ENCODE assay signal across 1 cellular context in the genomic region with DNA sequence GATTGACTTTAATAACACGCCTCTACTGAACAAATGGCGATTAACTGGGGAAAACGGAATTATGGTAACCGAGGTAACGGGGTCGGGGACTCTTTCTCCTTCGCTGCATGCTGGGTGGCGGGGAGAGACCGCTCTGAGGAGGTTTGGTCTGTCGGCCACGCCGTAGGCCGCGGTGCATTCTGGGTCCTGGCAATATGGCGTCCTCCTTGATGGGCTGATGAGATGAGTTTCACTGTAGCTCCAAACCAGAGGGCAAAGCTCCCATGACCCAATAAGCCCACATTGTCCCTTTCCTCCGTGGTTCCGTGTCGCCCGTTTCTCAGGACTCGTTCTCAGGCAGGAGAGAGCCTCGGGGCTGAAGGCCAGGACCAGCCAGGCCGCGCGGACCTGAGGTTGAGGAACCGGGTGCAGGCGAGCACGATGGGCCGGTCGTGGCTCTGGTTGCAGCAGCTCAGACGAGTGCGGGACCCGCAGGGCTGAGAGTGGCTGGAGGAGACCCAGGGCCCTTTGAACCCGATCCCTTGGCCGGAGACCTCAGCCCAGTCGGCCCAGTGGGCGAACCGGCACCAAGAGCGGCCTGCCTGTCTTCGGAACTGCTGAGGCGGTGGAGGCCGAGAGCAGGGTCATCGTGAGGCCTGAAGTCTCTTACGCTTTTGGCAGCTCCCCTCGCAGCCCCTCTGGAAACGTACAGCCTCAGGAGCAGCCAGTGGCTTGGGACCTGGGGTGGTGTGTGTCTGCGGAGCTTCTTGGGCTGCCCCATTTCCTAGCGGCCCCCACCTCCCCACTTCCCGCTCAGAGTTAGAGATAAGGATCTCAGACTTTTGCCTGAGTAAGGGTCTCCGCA.
A peak's percentile ranks its signal among the peaks of the same experiment; 100 is the strongest.
TF ChIP-seq lines count a peak whose summit lies in the region.

A gene with protein sequence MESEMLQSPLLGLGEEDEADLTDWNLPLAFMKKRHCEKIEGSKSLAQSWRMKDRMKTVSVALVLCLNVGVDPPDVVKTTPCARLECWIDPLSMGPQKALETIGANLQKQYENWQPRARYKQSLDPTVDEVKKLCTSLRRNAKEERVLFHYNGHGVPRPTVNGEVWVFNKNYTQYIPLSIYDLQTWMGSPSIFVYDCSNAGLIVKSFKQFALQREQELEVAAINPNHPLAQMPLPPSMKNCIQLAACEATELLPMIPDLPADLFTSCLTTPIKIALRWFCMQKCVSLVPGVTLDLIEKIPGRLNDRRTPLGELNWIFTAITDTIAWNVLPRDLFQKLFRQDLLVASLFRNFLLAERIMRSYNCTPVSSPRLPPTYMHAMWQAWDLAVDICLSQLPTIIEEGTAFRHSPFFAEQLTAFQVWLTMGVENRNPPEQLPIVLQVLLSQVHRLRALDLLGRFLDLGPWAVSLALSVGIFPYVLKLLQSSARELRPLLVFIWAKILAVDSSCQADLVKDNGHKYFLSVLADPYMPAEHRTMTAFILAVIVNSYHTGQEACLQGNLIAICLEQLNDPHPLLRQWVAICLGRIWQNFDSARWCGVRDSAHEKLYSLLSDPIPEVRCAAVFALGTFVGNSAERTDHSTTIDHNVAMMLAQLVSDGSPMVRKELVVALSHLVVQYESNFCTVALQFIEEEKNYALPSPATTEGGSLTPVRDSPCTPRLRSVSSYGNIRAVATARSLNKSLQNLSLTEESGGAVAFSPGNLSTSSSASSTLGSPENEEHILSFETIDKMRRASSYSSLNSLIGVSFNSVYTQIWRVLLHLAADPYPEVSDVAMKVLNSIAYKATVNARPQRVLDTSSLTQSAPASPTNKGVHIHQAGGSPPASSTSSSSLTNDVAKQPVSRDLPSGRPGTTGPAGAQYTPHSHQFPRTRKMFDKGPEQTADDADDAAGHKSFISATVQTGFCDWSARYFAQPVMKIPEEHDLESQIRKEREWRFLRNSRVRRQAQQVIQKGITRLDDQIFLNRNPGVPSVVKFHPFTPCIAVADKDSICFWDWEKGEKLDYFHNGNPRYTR (N-terminal part only) (plus strand): TSS at position 184 of the 844 bp plus-strand sequence. CDS start 792 bp downstream, outside the sequence.

TF ChIP-seq in HepG2, 621 proteins besides CTCF, POLR2A, EP300 and RAD21 (continued from another document and continues in another):
- TF ChIP-seq, protein P1, sequence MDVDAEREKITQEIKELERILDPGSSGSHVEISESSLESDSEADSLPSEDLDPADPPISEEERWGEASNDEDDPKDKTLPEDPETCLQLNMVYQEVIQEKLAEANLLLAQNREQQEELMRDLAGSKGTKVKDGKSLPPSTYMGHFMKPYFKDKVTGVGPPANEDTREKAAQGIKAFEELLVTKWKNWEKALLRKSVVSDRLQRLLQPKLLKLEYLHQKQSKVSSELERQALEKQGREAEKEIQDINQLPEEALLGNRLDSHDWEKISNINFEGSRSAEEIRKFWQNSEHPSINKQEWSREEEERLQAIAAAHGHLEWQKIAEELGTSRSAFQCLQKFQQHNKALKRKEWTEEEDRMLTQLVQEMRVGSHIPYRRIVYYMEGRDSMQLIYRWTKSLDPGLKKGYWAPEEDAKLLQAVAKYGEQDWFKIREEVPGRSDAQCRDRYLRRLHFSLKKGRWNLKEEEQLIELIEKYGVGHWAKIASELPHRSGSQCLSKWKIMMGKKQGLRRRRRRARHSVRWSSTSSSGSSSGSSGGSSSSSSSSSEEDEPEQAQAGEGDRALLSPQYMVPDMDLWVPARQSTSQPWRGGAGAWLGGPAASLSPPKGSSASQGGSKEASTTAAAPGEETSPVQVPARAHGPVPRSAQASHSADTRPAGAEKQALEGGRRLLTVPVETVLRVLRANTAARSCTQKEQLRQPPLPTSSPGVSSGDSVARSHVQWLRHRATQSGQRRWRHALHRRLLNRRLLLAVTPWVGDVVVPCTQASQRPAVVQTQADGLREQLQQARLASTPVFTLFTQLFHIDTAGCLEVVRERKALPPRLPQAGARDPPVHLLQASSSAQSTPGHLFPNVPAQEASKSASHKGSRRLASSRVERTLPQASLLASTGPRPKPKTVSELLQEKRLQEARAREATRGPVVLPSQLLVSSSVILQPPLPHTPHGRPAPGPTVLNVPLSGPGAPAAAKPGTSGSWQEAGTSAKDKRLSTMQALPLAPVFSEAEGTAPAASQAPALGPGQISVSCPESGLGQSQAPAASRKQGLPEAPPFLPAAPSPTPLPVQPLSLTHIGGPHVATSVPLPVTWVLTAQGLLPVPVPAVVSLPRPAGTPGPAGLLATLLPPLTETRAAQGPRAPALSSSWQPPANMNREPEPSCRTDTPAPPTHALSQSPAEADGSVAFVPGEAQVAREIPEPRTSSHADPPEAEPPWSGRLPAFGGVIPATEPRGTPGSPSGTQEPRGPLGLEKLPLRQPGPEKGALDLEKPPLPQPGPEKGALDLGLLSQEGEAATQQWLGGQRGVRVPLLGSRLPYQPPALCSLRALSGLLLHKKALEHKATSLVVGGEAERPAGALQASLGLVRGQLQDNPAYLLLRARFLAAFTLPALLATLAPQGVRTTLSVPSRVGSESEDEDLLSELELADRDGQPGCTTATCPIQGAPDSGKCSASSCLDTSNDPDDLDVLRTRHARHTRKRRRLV (CRISPR knock-in tag; IDR thresholded peaks at IDR 0.05), result 0 out of 2 replicates have a peak, but pooled peaks have one; percentile 41
- TF ChIP-seq HNRNPUL1 (IDR thresholded peaks at IDR 0.05; ENCODE audit: low read depth, low read length), result no peak
- TF ChIP-seq, protein P2, sequence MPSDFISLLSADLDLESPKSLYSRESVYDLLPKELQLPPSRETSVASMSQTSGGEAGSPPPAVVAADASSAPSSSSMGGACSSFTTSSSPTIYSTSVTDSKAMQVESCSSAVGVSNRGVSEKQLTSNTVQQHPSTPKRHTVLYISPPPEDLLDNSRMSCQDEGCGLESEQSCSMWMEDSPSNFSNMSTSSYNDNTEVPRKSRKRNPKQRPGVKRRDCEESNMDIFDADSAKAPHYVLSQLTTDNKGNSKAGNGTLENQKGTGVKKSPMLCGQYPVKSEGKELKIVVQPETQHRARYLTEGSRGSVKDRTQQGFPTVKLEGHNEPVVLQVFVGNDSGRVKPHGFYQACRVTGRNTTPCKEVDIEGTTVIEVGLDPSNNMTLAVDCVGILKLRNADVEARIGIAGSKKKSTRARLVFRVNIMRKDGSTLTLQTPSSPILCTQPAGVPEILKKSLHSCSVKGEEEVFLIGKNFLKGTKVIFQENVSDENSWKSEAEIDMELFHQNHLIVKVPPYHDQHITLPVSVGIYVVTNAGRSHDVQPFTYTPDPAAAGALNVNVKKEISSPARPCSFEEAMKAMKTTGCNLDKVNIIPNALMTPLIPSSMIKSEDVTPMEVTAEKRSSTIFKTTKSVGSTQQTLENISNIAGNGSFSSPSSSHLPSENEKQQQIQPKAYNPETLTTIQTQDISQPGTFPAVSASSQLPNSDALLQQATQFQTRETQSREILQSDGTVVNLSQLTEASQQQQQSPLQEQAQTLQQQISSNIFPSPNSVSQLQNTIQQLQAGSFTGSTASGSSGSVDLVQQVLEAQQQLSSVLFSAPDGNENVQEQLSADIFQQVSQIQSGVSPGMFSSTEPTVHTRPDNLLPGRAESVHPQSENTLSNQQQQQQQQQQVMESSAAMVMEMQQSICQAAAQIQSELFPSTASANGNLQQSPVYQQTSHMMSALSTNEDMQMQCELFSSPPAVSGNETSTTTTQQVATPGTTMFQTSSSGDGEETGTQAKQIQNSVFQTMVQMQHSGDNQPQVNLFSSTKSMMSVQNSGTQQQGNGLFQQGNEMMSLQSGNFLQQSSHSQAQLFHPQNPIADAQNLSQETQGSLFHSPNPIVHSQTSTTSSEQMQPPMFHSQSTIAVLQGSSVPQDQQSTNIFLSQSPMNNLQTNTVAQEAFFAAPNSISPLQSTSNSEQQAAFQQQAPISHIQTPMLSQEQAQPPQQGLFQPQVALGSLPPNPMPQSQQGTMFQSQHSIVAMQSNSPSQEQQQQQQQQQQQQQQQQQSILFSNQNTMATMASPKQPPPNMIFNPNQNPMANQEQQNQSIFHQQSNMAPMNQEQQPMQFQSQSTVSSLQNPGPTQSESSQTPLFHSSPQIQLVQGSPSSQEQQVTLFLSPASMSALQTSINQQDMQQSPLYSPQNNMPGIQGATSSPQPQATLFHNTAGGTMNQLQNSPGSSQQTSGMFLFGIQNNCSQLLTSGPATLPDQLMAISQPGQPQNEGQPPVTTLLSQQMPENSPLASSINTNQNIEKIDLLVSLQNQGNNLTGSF (CRISPR knock-in tag; IDR thresholded peaks at IDR 0.05), result peak; percentile 81; the same call in 1 of the 2 replicates
- TF ChIP-seq HDAC6 (IDR thresholded peaks at IDR 0.05; ENCODE audit: low read depth, low read length), result no peak
- peak; percentile 94 for TF ChIP-seq SALL2 (CRISPR knock-in tag; IDR thresholded peaks at IDR 0.05)
- peak; percentile 93; the same call in 1 of the 2 replicates for TF ChIP-seq ZNF138 (CRISPR knock-in tag; IDR thresholded peaks at IDR 0.05; ENCODE audit: low read depth)
- peak; percentile 18; the same call in 1 of the 2 replicates for TF ChIP-seq ZNF431 (CRISPR knock-in tag; IDR thresholded peaks at IDR 0.05; ENCODE audit: borderline replicate concordance, low read depth)
- no peak; the same call in 1 of the 2 replicates for TF ChIP-seq ZFP36L2 (CRISPR knock-in tag; IDR thresholded peaks at IDR 0.05)
- no peak; the same call in 1 of the 2 replicates for TF ChIP-seq ZNF761 (CRISPR knock-in tag; conservative IDR thresholded peaks at IDR 0.05)
- peak; percentile 89 for TF ChIP-seq ERF (CRISPR knock-in tag; IDR thresholded peaks at IDR 0.05)
- no peak for TF ChIP-seq RFX1 (IDR thresholded peaks at IDR 0.05)
- no peak for TF ChIP-seq ZNF326 (CRISPR knock-in tag; IDR thresholded peaks at IDR 0.05; ENCODE audit: borderline replicate concordance)
- TF ChIP-seq HNF4G (IDR thresholded peaks at IDR 0.05; ENCODE audit: borderline replicate concordance, low read depth, low read length), result peak; percentile 18; the same call in 1 of the 2 replicates
- peak; percentile 68 for TF ChIP-seq HNF4G (CRISPR knock-in tag; IDR thresholded peaks at IDR 0.05; ENCODE audit: borderline replicate concordance, low read depth)
- TF ChIP-seq, protein P3, sequence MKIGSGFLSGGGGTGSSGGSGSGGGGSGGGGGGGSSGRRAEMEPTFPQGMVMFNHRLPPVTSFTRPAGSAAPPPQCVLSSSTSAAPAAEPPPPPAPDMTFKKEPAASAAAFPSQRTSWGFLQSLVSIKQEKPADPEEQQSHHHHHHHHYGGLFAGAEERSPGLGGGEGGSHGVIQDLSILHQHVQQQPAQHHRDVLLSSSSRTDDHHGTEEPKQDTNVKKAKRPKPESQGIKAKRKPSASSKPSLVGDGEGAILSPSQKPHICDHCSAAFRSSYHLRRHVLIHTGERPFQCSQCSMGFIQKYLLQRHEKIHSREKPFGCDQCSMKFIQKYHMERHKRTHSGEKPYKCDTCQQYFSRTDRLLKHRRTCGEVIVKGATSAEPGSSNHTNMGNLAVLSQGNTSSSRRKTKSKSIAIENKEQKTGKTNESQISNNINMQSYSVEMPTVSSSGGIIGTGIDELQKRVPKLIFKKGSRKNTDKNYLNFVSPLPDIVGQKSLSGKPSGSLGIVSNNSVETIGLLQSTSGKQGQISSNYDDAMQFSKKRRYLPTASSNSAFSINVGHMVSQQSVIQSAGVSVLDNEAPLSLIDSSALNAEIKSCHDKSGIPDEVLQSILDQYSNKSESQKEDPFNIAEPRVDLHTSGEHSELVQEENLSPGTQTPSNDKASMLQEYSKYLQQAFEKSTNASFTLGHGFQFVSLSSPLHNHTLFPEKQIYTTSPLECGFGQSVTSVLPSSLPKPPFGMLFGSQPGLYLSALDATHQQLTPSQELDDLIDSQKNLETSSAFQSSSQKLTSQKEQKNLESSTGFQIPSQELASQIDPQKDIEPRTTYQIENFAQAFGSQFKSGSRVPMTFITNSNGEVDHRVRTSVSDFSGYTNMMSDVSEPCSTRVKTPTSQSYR (CRISPR knock-in tag; IDR thresholded peaks at IDR 0.05; ENCODE audit: borderline replicate concordance), result peak; percentile 60; the same call in 1 of the 2 replicates
- peak; percentile 97 for TF ChIP-seq SP140L (CRISPR knock-in tag; IDR thresholded peaks at IDR 0.05; ENCODE audit: borderline replicate concordance)
- TF ChIP-seq, protein P4, sequence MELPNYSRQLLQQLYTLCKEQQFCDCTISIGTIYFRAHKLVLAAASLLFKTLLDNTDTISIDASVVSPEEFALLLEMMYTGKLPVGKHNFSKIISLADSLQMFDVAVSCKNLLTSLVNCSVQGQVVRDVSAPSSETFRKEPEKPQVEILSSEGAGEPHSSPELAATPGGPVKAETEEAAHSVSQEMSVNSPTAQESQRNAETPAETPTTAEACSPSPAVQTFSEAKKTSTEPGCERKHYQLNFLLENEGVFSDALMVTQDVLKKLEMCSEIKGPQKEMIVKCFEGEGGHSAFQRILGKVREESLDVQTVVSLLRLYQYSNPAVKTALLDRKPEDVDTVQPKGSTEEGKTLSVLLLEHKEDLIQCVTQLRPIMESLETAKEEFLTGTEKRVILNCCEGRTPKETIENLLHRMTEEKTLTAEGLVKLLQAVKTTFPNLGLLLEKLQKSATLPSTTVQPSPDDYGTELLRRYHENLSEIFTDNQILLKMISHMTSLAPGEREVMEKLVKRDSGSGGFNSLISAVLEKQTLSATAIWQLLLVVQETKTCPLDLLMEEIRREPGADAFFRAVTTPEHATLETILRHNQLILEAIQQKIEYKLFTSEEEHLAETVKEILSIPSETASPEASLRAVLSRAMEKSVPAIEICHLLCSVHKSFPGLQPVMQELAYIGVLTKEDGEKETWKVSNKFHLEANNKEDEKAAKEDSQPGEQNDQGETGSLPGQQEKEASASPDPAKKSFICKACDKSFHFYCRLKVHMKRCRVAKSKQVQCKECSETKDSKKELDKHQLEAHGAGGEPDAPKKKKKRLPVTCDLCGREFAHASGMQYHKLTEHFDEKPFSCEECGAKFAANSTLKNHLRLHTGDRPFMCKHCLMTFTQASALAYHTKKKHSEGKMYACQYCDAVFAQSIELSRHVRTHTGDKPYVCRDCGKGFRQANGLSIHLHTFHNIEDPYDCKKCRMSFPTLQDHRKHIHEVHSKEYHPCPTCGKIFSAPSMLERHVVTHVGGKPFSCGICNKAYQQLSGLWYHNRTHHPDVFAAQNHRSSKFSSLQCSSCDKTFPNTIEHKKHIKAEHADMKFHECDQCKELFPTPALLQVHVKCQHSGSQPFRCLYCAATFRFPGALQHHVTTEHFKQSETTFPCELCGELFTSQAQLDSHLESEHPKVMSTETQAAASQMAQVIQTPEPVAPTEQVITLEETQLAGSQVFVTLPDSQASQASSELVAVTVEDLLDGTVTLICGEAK (IDR thresholded peaks at IDR 0.05), result no peak
- TF ChIP-seq, protein P4 (CRISPR knock-in tag; IDR thresholded peaks at IDR 0.05), result peak; percentile 90
